ENCODE assay signal across 20 cellular contexts in the genomic region with DNA sequence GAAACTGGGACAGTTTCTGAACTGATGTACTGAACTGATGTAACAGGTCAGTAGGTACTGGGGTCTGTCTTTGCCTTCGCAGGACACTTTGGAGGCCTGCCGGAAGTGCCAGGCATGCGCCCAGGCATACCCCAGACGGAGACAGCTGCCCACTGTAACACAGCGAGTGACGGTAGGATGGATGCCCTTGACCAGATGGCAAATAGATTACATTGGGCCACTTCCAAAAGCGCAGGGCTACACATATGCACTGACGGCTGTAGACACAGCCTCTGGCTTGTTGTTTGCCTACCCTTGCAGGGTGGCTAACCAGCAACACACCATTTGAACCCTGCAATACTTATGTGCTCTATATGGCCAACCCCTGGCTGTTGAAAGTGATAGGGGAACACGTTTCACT.
"Had no signal": no experiment of that assay in that cellular context is flagged by ENCODE, and none has a peak within 500 bp of the region (broad histone marks: within the 10 kb centered on the region; RNA-seq: fewer than 3 reads in every experiment).

No MANE protein-coding gene starts in this region.

- H3K27ac ChIP-seq: breast epithelium, coronary artery, gastroesophageal sphincter, pancreas, stomach, suprapubic skin had no signal

- H3K4me3 ChIP-seq: breast epithelium, coronary artery, gastroesophageal sphincter, pancreas, stomach, suprapubic skin, tibial nerve had no signal

- H3K9me3 ChIP-seq: breast epithelium, gastroesophageal sphincter, pancreas, stomach, suprapubic skin, tibial nerve had no signal

- DNase-seq: activated B cell treated with CpG ODN at 0.5 μM for 24 hours; activated CD4-positive, alpha-beta memory T cell treated with anti-CD3 and anti-CD28 coated beads for 36 hours; activated CD4-positive, alpha-beta T cell treated with anti-CD3 and anti-CD28 coated beads for 36 hours; activated naive CD4-positive, alpha-beta T cell treated with Interleukin-2 at 50 U/mL for 16 hours; activated naive CD8-positive, alpha-beta T cell treated with anti-CD3 and anti-CD28 coated beads, Interleukin-2, amount 10 ng/mL, durations not matched to agents 7 days and 5 days; activated T-cell treated with anti-CD3 and anti-CD28 coated beads, Interleukin-2, amount 50 U/mL, for 48 hours; amniotic stem cell; head of caudate nucleus; hypothalamus; left cardiac atrium; pancreas; right cardiac atrium; stimulated activated CD4-positive, alpha-beta T cell treated with anti-CD3 and anti-CD28 coated beads, Interleukin-2, amount 100 ng/mL, for 24 hours; stomach had no signal

- H3K27me3 ChIP-seq: breast epithelium, gastroesophageal sphincter, pancreas, stomach, suprapubic skin, tibial nerve had no signal

- ATAC-seq: activated CD4-positive, alpha-beta T cell treated with anti-CD3 and anti-CD28 coated beads for 36 hours; gastroesophageal sphincter; left cardiac atrium; pancreas; right cardiac atrium; stimulated activated effector memory CD8-positive, alpha-beta T cell treated with anti-CD3 and anti-CD28 coated beads, Interleukin-12 subunit alpha, Interleukin-12 subunit beta, amount 100 ng/mL, for 72 hours had no signal

- H3K36me3 ChIP-seq: breast epithelium, gastroesophageal sphincter, pancreas, stomach, suprapubic skin, tibial nerve had no signal
